8 cellular contexts compared by ENCODE assay signal in genomic region chr1:59506952-59507351, GRCh38.
A peak's percentile ranks its signal among the peaks of the same experiment; 100 is the strongest.
DNase-seq lines count a peak whose midpoint lies in the region; ATAC-seq and TF ChIP-seq lines count a peak whose summit lies in the region.

No MANE protein-coding gene starts in this region.

- no peaks in the 10 kb centered on the region for H3K9me3 Mint-ChIP-seq in activated T-helper 17 cell treated with anti-CD3 and anti-CD28 coated beads, Interleukin-2, amount 50 U/mL, for 72 hours

- ATAC-seq in GM19397 (IDR thresholded peaks at IDR 0.05; ENCODE audit: unreplicated experiment) (peak; percentile 52), HG03280 (IDR thresholded peaks at IDR 0.05; ENCODE audit: unreplicated experiment) (peak; percentile 85), gastrocnemius medialis (peak; percentile 97 to 98), HG03025 (IDR thresholded peaks at IDR 0.05; ENCODE audit: low FRiP score, unreplicated experiment) (no peak)
- no peak for ATAC-seq in activated T-helper 17 cell treated with anti-CD3 and anti-CD28 coated beads, Interleukin-2, amount 50 U/mL, for 72 hours (replicated peaks)

- H3K4me3 Mint-ChIP-seq in activated T-helper 17 cell treated with anti-CD3 and anti-CD28 coated beads, Interleukin-2, amount 50 U/mL, for 72 hours: no peak overlapping the region

- H3K27me3 Mint-ChIP-seq in activated T-helper 17 cell treated with anti-CD3 and anti-CD28 coated beads, Interleukin-2, amount 50 U/mL, for 72 hours: no peaks in the 10 kb centered on the region

- intact Hi-C loops in gastrocnemius medialis (cut with DNase I; ENCODE audit: low total_unique reads): loop anchor here (5.0 kb wide), 1 partner anchor 725 kb away; the partner anchor contains the start of gene JUN

- H3K27ac Mint-ChIP-seq in activated T-helper 17 cell treated with anti-CD3 and anti-CD28 coated beads, Interleukin-2, amount 50 U/mL, for 72 hours: no peak overlapping the region

- TF ChIP-seq POLR2A in gastrocnemius medialis (IDR thresholded peaks at IDR 0.05): no peak

- no peaks in the 10 kb centered on the region for H3K36me3 Mint-ChIP-seq in activated T-helper 17 cell treated with anti-CD3 and anti-CD28 coated beads, Interleukin-2, amount 50 U/mL, for 72 hours (ENCODE audit: low read depth)

- no peaks in the 10 kb centered on the region for H3K9me3 ChIP-seq in gastrocnemius medialis

- no peaks in the 10 kb centered on the region for H3K4me1 Mint-ChIP-seq in activated T-helper 17 cell treated with anti-CD3 and anti-CD28 coated beads, Interleukin-2, amount 50 U/mL, for 72 hours

- H3K27me3 ChIP-seq in gastrocnemius medialis: no peaks in the 10 kb centered on the region

- peak overlapping the region; percentile 45 to 72 (median 66) for H3K27ac ChIP-seq in gastrocnemius medialis

- TF ChIP-seq CTCF in astrocyte of the spinal cord (IDR thresholded peaks at IDR 0.05; ENCODE audit: low read depth, low read length) (no peak), gastrocnemius medialis (IDR thresholded peaks at IDR 0.05 in 4 of 5, conservative IDR thresholded peaks at IDR 0.05 in 1 of 5) (no peak)

- H3K36me3 ChIP-seq in gastrocnemius medialis: no peaks in the 10 kb centered on the region

- peak; percentile 41 for DNase-seq in astrocyte of the spinal cord (ENCODE audit: low read depth, low spot score)
- peak; percentile 61 to 81 for DNase-seq in gastrocnemius medialis
- no peak for DNase-seq in SK-N-DZ (ENCODE audit: low spot score)
- no peak for DNase-seq in activated CD8-positive, alpha-beta memory T cell treated with anti-CD3 and anti-CD28 coated beads, Interleukin-2, amount 50 U/mL, for 4 hours

- in situ Hi-C loops in astrocyte of the spinal cord (cut with HindIII; ENCODE audit: low sequenced_read_pairs): no loop called here
- in situ Hi-C loops in gastrocnemius medialis (cut with MboI; ENCODE audit: low sequenced_read_pairs in 4 of 4): loop anchor here in 3 of 4 donors (25.0 kb wide), 1 partner anchor 180 kb away; no protein-coding TSS in a partner anchor

- H3K4me3 ChIP-seq in astrocyte of the spinal cord (ENCODE audit: low read depth, low read length) (no peak overlapping the region), gastrocnemius medialis (peak overlapping the region; percentile 8 to 37 (median 24))

- peaks cover 24 to 29% of the 10 kb centered on the region in 2 donors for H3K4me1 ChIP-seq in gastrocnemius medialis

Comparison
In these comparisons a context has a peak if more than half of its experiments do, and no peak if none do; other contexts are left out.
1. ATAC-seq: peak in GM19397 (single experiment), HG03280 (single experiment) and gastrocnemius medialis (2 of 2); none in HG03025 (single experiment) and activated T-helper 17 cell treated with anti-CD3 and anti-CD28 coated beads, Interleukin-2, amount 50 U/mL, for 72 hours (single experiment).
2. DNase-seq: peak in astrocyte of the spinal cord (single experiment) and gastrocnemius medialis (2 of 2); none in SK-N-DZ (single experiment) and activated CD8-positive, alpha-beta memory T cell treated with anti-CD3 and anti-CD28 coated beads, Interleukin-2, amount 50 U/mL, for 4 hours (single experiment).